In genomic region chr15:60945196-60945595, GRCh38 we compare ENCODE assay signal across 9 cellular contexts.
DNase-seq lines count a peak whose midpoint lies in the region; ATAC-seq and TF ChIP-seq lines count a peak whose summit lies in the region.
"Had no signal": no experiment of that assay in that cellular context is flagged by ENCODE, and none has a peak within 500 bp of the region (broad histone marks: within the 10 kb centered on the region; RNA-seq: fewer than 3 reads in every experiment).

No MANE protein-coding gene starts in this region.

- peak; percentile 88 for ATAC-seq in left ventricle myocardium superior
- ATAC-seq in GM18909 (IDR thresholded peaks at IDR 0.05; ENCODE audit: poor library complexity, unreplicated experiment) = no peak

- intact Hi-C loops in left ventricle myocardium superior (cut with micrococcal nuclease) = no loop called here

- in situ Hi-C loops in HAP-1 (cut with MboI; ENCODE audit: low sequenced_read_pairs) = no loop called here

- WGBS in smooth muscle cell (ENCODE audit: low lambda C conversion rate) = 88% methylated on average over 6 of the region's 6 CpGs

- H3F3A ChIP-seq in smooth muscle cell (ENCODE audit: low read depth) = no peaks in the 10 kb centered on the region

- H3K4me3 ChIP-seq in smooth muscle cell (no peak overlapping the region), HAP-1 (no peak overlapping the region)
- H3K4me3 ChIP-seq: esophagus muscularis mucosa had no signal

- no peaks in the 10 kb centered on the region for H3K36me3 ChIP-seq in smooth muscle cell (ENCODE audit: low read depth)
- peaks cover 9% of the 10 kb centered on the region; the same call in 1 of the 2 replicates for H3K36me3 ChIP-seq in HAP-1 (replicated peaks)
- H3K36me3 ChIP-seq: esophagus muscularis mucosa had no signal

- no peaks in the 10 kb centered on the region for H3K79me2 ChIP-seq in smooth muscle cell (ENCODE audit: low read depth)

- no peak overlapping the region for H3K4me2 ChIP-seq in smooth muscle cell

- peak; percentile 60 for DNase-seq in NCI-H1092 treated with DMSO at 0.1 percent for 48 hours (lab: John Stamatoyannopoulos, UW)
- DNase-seq in anterior cingulate cortex (lab: John Stamatoyannopoulos, UW) = peak in 44 of 58 donors; percentile 7 to 78 (median 33)
- DNase-seq in left ventricle myocardium superior = peak; percentile 83
- peak; percentile 13 for DNase-seq in stromal cell of bone marrow (ENCODE audit: low read depth)
- no peak for DNase-seq in smooth muscle cell (lab: John Stamatoyannopoulos, UW; ENCODE audit: unreplicated experiment)
- no peak for DNase-seq in HAP-1 (ENCODE audit: low spot score in 2 of 2)
- DNase-seq: HCEC 1CT had no signal

- H2AFZ ChIP-seq in smooth muscle cell (ENCODE audit: low read depth) = no peak overlapping the region

- peaks cover 30% of the 10 kb centered on the region for H4K20me1 ChIP-seq in smooth muscle cell (ENCODE audit: low read depth)

- no peak overlapping the region for H3K27ac ChIP-seq in smooth muscle cell (ENCODE audit: low read depth)

- H3K9me3 ChIP-seq in smooth muscle cell (replicated peaks; ENCODE audit: low read depth) (no peaks in the 10 kb centered on the region), HAP-1 (peaks cover 30% of the 10 kb centered on the region)
- H3K9me3 ChIP-seq: esophagus muscularis mucosa had no signal

- H3K27me3 ChIP-seq in smooth muscle cell (ENCODE audit: low read depth) (no peaks in the 10 kb centered on the region), HAP-1 (ENCODE audit: low read depth) (no peaks in the 10 kb centered on the region)
- H3K27me3 ChIP-seq: esophagus muscularis mucosa had no signal

- no peaks in the 10 kb centered on the region for H3K4me1 ChIP-seq in smooth muscle cell (ENCODE audit: low read depth)
- H3K4me1 ChIP-seq in HAP-1 = no peaks in the 10 kb centered on the region

- no peak overlapping the region for H3K9ac ChIP-seq in smooth muscle cell (ENCODE audit: low read depth)

- no peak for TF ChIP-seq CTCF in smooth muscle cell (IDR thresholded peaks at IDR 0.05; ENCODE audit: borderline replicate concordance, insufficient read depth, poor library complexity, severe bottlenecking)

Comparison
In these comparisons a context has a peak if more than half of its experiments do, and no peak if none do; other contexts are left out.
1. DNase-seq: peak in NCI-H1092 treated with DMSO at 0.1 percent for 48 hours (single experiment), anterior cingulate cortex (44 of 58), left ventricle myocardium superior (single experiment) and stromal cell of bone marrow (single experiment); none in smooth muscle cell (single experiment) and HAP-1 (0 of 2).